In the genomic region with DNA sequence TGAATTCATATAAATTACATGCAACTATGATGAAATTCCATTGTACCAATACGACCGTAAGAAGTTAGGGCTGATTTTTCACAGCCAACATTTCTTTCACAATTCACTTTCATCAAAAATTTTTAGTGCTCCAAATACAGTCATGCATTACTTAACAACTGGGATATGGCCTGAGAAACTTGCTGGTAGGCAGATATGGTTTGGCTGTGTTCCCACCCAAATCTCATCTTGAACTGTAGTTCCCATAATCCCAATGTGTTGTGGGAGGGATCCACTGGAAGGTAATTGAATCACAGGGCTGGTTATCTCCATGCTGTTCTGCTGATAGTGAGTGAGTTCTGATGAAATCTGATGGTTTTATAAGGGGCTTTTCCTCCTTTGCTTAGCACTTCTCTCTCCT, we compare ENCODE assay signal across 21 cellular contexts.
"Had no signal": no experiment of that assay in that cellular context is flagged by ENCODE, and none has a peak within 500 bp of the region (broad histone marks: within the 10 kb centered on the region; RNA-seq: fewer than 3 reads in every experiment).

No MANE protein-coding gene starts in this region.

- H2AFZ ChIP-seq: hepatocyte had no signal

- H3K27ac ChIP-seq: colonic mucosa, hepatocyte, left ventricle myocardium inferior, psoas muscle, spleen, suprapubic skin had no signal

- H3K4me1 ChIP-seq: colonic mucosa, left ventricle myocardium inferior, psoas muscle, spleen, suprapubic skin had no signal

- H3K27me3 ChIP-seq: colonic mucosa, hepatocyte, spleen, suprapubic skin had no signal

- FAIRE-seq: bronchial epithelial cell, keratinocyte had no signal

- H3K4me2 ChIP-seq: hepatocyte had no signal

- H3K36me3 ChIP-seq: colonic mucosa, suprapubic skin had no signal

- H3K9me3 Mint-ChIP-seq: natural killer cell treated with Interleukin-12 subunit alpha and Interleukin-12 subunit beta and Interleukin-15 and Interleukin-18, amount 100 ng/mL, for 72 hours had no signal

- H3K79me2 ChIP-seq: hepatocyte had no signal

- H3K4me3 ChIP-seq: colonic mucosa, hepatocyte, left ventricle myocardium inferior, psoas muscle, spleen, suprapubic skin had no signal

- H3K4me3 Mint-ChIP-seq: activated naive CD8-positive, alpha-beta T cell treated with anti-CD3 and anti-CD28 coated beads, Interleukin-2, amount 10 ng/mL, durations not matched to agents 7 days and 5 days; natural killer cell treated with Interleukin-12 subunit alpha and Interleukin-12 subunit beta and Interleukin-15 and Interleukin-18, amount 100 ng/mL, for 72 hours; stimulated activated naive CD8-positive, alpha-beta T cell treated with anti-CD3 and anti-CD28 coated beads, Interleukin-15, Interleukin-2, amounts not matched to agents 100 ng/mL and 50 ng/mL, for 24 hours; T-cell had no signal

- H3K27me3 Mint-ChIP-seq: activated naive CD8-positive, alpha-beta T cell treated with anti-CD3 and anti-CD28 coated beads, Interleukin-2, amount 10 ng/mL, durations not matched to agents 7 days and 5 days; natural killer cell treated with Interleukin-12 subunit alpha and Interleukin-12 subunit beta and Interleukin-15 and Interleukin-18, amount 100 ng/mL, for 72 hours; stimulated activated naive CD8-positive, alpha-beta T cell treated with anti-CD3 and anti-CD28 coated beads, Interleukin-15, Interleukin-2, amounts not matched to agents 100 ng/mL and 50 ng/mL, for 24 hours; T-cell had no signal

- H3K4me1 Mint-ChIP-seq: activated naive CD8-positive, alpha-beta T cell treated with anti-CD3 and anti-CD28 coated beads, Interleukin-2, amount 10 ng/mL, durations not matched to agents 7 days and 5 days; T-cell had no signal

- H3K27ac Mint-ChIP-seq: activated naive CD8-positive, alpha-beta T cell treated with anti-CD3 and anti-CD28 coated beads, Interleukin-2, amount 10 ng/mL, durations not matched to agents 7 days and 5 days; stimulated activated naive CD8-positive, alpha-beta T cell treated with anti-CD3 and anti-CD28 coated beads, Interleukin-15, Interleukin-2, amounts not matched to agents 100 ng/mL and 50 ng/mL, for 24 hours had no signal

- DNase-seq: activated CD4-positive, alpha-beta T cell treated with anti-CD3 and anti-CD28 coated beads, Interleukin-2, amount 50 U/mL, for 1 hour; activated CD8-positive, alpha-beta memory T cell treated with anti-CD3 and anti-CD28 coated beads for 24 hours; activated naive CD4-positive, alpha-beta T cell; activated naive CD8-positive, alpha-beta T cell treated with anti-CD3 and anti-CD28 coated beads, Interleukin-2, amount 10 ng/mL, durations not matched to agents 7 days and 5 days; activated T-cell treated with anti-CD3 and anti-CD28 coated beads for 4 hours; anterior cingulate cortex; colonic mucosa; left ventricle myocardium inferior; mesendoderm; nucleus accumbens; psoas muscle; spleen; T-cell; T-helper 9 cell; trophoblast cell had no signal

- H3K9me3 ChIP-seq: colonic mucosa had no signal
